ENCODE assay signal across 11 cellular contexts in the genomic region with DNA sequence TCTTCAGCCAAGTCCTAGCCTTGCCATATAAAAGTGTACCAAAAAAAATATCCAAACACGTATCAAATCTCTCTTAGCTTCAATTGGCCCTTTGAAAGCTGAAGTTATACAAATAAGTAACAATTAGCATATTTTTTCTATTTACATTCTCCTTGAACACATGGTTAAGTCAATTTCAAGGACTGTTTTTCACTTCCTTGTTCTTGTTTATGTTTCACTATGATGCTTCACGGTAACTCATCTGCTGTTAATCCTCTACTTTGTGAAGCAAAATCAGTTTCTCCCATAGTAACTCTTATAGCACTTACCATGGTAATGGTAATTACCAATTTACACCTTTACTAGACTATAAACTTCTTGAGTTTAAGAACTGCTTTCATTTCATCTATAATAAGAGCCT. TPM values are rescaled to one million over a fixed set of nuclear protein-coding genes. Genes with fewer than 3 reads are reported as not detected.
DNase-seq lines count a peak whose midpoint lies in the region; ATAC-seq and TF ChIP-seq lines count a peak whose summit lies in the region.
"Had no signal": no experiment of that assay in that cellular context is flagged by ENCODE, and none has a peak within 500 bp of the region (broad histone marks: within the 10 kb centered on the region; RNA-seq: fewer than 3 reads in every experiment).

No MANE protein-coding gene starts in this region.

- H3K4me1 ChIP-seq in tibial artery (no peaks in the 10 kb centered on the region), Caco-2 (no peaks in the 10 kb centered on the region)

- peaks cover 15% of the 10 kb centered on the region for H3K4me1 Mint-ChIP-seq in stimulated activated memory B cell treated with anti-CD40 and anti-IgM and Interleukin-4, amounts not matched to agents 10 μg/mL and 1 μg/mL and 100 μg/mL, for 72 hours
- no peaks in the 10 kb centered on the region for H3K4me1 Mint-ChIP-seq in Caco-2 (ENCODE audit: low read depth, unreplicated experiment)

- no peaks in the 10 kb centered on the region for H3K36me3 Mint-ChIP-seq in stimulated activated memory B cell treated with anti-CD40 and anti-IgM and Interleukin-4, amounts not matched to agents 10 μg/mL and 1 μg/mL and 100 μg/mL, for 72 hours
- H3K36me3 Mint-ChIP-seq in Caco-2 (ENCODE audit: insufficient read depth, unreplicated experiment), result no peaks in the 10 kb centered on the region

- H3K36me3 ChIP-seq in tibial artery (no peaks in the 10 kb centered on the region), Caco-2 (ENCODE audit: control insufficient read depth, insufficient read depth, low read length) (no peaks in the 10 kb centered on the region)

- CTCF ChIA-PET in Caco-2 (lab: Charles Lee), result interaction anchor here (0.5 kb wide), 1 partner anchor 13 kb away, joined by 3 read pairs; no protein-coding TSS in a partner anchor

- intact Hi-C loops in tibial artery (cut with DNase I; ENCODE audit: low total_unique reads), result loop anchor here (10.0 kb wide), 1 partner anchor 237 kb away; no protein-coding TSS in a partner anchor
- intact Hi-C loops in Caco-2 (cut with micrococcal nuclease; ENCODE audit: unreplicated experiment), result no loop called here

- no peak for TF ChIP-seq CTCF in tibial artery (IDR thresholded peaks at IDR 0.05)
- no peak for TF ChIP-seq CTCF in Caco-2 (IDR thresholded peaks at IDR 0.05; ENCODE audit: insufficient read depth in 1 of 2, low read depth in 1 of 2, low read length in 1 of 2, severe bottlenecking in 1 of 2, unreplicated experiment in 1 of 2)

- H3K27me3 ChIP-seq in tibial artery, result no peaks in the 10 kb centered on the region
- no peaks in the 10 kb centered on the region for H3K27me3 ChIP-seq in Caco-2 (replicated peaks; ENCODE audit: control insufficient read depth, insufficient read depth, low read length)

- H3K4me3 Mint-ChIP-seq in stimulated activated memory B cell treated with anti-CD40 and anti-IgM and Interleukin-4, amounts not matched to agents 10 μg/mL and 1 μg/mL and 100 μg/mL, for 72 hours, result no peak overlapping the region
- H3K4me3 Mint-ChIP-seq in Caco-2 (ENCODE audit: unreplicated experiment), result no peak overlapping the region
- H3K4me3 Mint-ChIP-seq: T-helper 2 cell treated with Interferon-gamma antibody and Interleukin-4, amounts not matched to agents 5 μg/mL and 100 μg/mL, for 36 hours had no signal

- POLR2A ChIA-PET in Caco-2 (lab: Charles Lee), result no interaction called here

- no peaks in the 10 kb centered on the region for H3K9me3 ChIP-seq in tibial artery
- H3K9me3 ChIP-seq in Caco-2, result no peaks in the 10 kb centered on the region

- H3K9me3 Mint-ChIP-seq in stimulated activated memory B cell treated with anti-CD40 and anti-IgM and Interleukin-4, amounts not matched to agents 10 μg/mL and 1 μg/mL and 100 μg/mL, for 72 hours, result no peaks in the 10 kb centered on the region
- H3K9me3 Mint-ChIP-seq in Caco-2 (ENCODE audit: unreplicated experiment), result no peaks in the 10 kb centered on the region
- H3K9me3 Mint-ChIP-seq: T-helper 2 cell treated with Interferon-gamma antibody and Interleukin-4, amounts not matched to agents 5 μg/mL and 100 μg/mL, for 36 hours had no signal

- no TSS peak for BruUV-seq in Caco-2 (replicated peaks; lab: Mats Ljungman, UMichigan)

- H3K27me3 Mint-ChIP-seq in stimulated activated memory B cell treated with anti-CD40 and anti-IgM and Interleukin-4, amounts not matched to agents 10 μg/mL and 1 μg/mL and 100 μg/mL, for 72 hours, result no peaks in the 10 kb centered on the region
- no peaks in the 10 kb centered on the region for H3K27me3 Mint-ChIP-seq in Caco-2 (ENCODE audit: insufficient read depth, unreplicated experiment)

- ATAC-seq in GM18909 (IDR thresholded peaks at IDR 0.05; ENCODE audit: poor library complexity, unreplicated experiment) (peak; percentile 89), GM21786 (IDR thresholded peaks at IDR 0.05; ENCODE audit: unreplicated experiment) (peak; percentile 80), HG03378 (IDR thresholded peaks at IDR 0.05; ENCODE audit: unreplicated experiment) (peak; percentile 89)
- peak; percentile 59 for ATAC-seq in stimulated activated memory B cell treated with anti-CD40 and anti-IgM and Interleukin-4, amounts not matched to agents 10 μg/mL and 1 μg/mL and 100 μg/mL, for 72 hours
- ATAC-seq: HCT116 had no signal

- no peak overlapping the region for H3K27ac ChIP-seq in tibial artery

- H3K4me3 ChIP-seq in tibial artery (no peak overlapping the region), Caco-2 (ENCODE audit: low read depth, low read length) (no peak overlapping the region)

- DNase-seq in tibial artery (no peak), Caco-2 (no peak), COR-L47 (lab: John Stamatoyannopoulos, UW) (no peak)
- DNase-seq: DMS79 treated with DMSO at 0.1 percent for 48 hours, MV-4-11 had no signal

- H3K27ac Mint-ChIP-seq in stimulated activated memory B cell treated with anti-CD40 and anti-IgM and Interleukin-4, amounts not matched to agents 10 μg/mL and 1 μg/mL and 100 μg/mL, for 72 hours, result no peak overlapping the region
- H3K27ac Mint-ChIP-seq in Caco-2 (ENCODE audit: unreplicated experiment), result no peak overlapping the region
- H3K27ac Mint-ChIP-seq: T-helper 2 cell treated with Interferon-gamma antibody and Interleukin-4, amounts not matched to agents 5 μg/mL and 100 μg/mL, for 36 hours had no signal

RNA-seq across cellular contexts. Expression of a gene that starts 10.6 kb away (rescaled TPM):
- 10.4 and 12.4 TPM in 2 replicates for total RNA-seq in Caco-2 (2022)
